8 cellular contexts compared by ENCODE assay signal in genomic region chr11:95066721-95067041, GRCh38. TPM values are rescaled to one million over a fixed set of nuclear protein-coding genes. Genes with fewer than 3 reads are reported as not detected.
DNase-seq lines count a peak whose midpoint lies in the region; ATAC-seq, FAIRE-seq and TF ChIP-seq lines count a peak whose summit lies in the region.

Gene SRSF8, plus strand, starts transcription at chr11:95066919. Its CDS starts 308 bp downstream, at chr11:95067227.

- peak within 1 kb of the TSS; percentile 92 for H3K4ac ChIP-seq in IMR-90 (ENCODE audit: low read depth, low read length)

- peak within 1 kb of the TSS; percentile 63 for H3K56ac ChIP-seq in IMR-90 (ENCODE audit: extremely low read depth, insufficient read depth, low read length)

- no peak for FAIRE-seq in D721Med (lab: Jason Lieb, UNC)

- no peaks in the 10 kb centered on the region for H3K36me3 ChIP-seq in GM06990 (ENCODE audit: control insufficient read depth, insufficient read depth, low read length)
- H3K36me3 ChIP-seq in IMR-90 (ENCODE audit: control insufficient read depth, insufficient read depth, low read length), result no peaks in the 10 kb centered on the region
- H3K36me3 ChIP-seq in iPS DF 6.9 (ENCODE audit: control insufficient read depth, insufficient read depth, low read length), result no peaks in the 10 kb centered on the region
- H3K36me3 ChIP-seq in smooth muscle cell (ENCODE audit: low read depth), result no peaks in the 10 kb centered on the region

- H3K27ac Mint-ChIP-seq in activated naive CD8-positive, alpha-beta T cell treated with anti-CD3 and anti-CD28 coated beads, Interleukin-2, amount 10 ng/mL, durations not matched to agents 7 days and 5 days, result peak within 1 kb of the TSS; percentile 92

- H4K20me1 ChIP-seq in IMR-90 (ENCODE audit: insufficient read depth, low read length), result no peaks in the 10 kb centered on the region
- H4K20me1 ChIP-seq in smooth muscle cell (ENCODE audit: low read depth), result peaks cover 7% of the 10 kb centered on the region

- TF ChIP-seq POLR2A in IMR-90 (IDR thresholded peaks at IDR 0.05; ENCODE audit: low read depth, low read length), result no peak

- no peaks in the 10 kb centered on the region for H3K4me1 ChIP-seq in IMR-90 (ENCODE audit: control insufficient read depth, insufficient read depth, low read length)
- H3K4me1 ChIP-seq in iPS DF 6.9 (ENCODE audit: control insufficient read depth, insufficient read depth, low read length), result no peaks in the 10 kb centered on the region
- H3K4me1 ChIP-seq in smooth muscle cell (ENCODE audit: low read depth), result peaks cover 15% of the 10 kb centered on the region

- H3K18ac ChIP-seq in IMR-90 (ENCODE audit: low read depth, low read length), result peak within 1 kb of the TSS; percentile 64

- peak; percentile 42 for ATAC-seq in GM21529 (IDR thresholded peaks at IDR 0.05; ENCODE audit: unreplicated experiment)
- peak; percentile 5; the same call in 1 of the 2 replicates for ATAC-seq in IMR-90 (ENCODE audit: low read depth)
- peak; percentile 6 for ATAC-seq in activated naive CD8-positive, alpha-beta T cell treated with anti-CD3 and anti-CD28 coated beads, Interleukin-2, amount 10 ng/mL, durations not matched to agents 7 days and 5 days (ENCODE audit: low read depth)

- H2AFZ ChIP-seq in IMR-90 (replicated peaks; ENCODE audit: low read length, poor library complexity), result peak within 1 kb of the TSS; percentile 99
- peak within 1 kb of the TSS; percentile 84 for H2AFZ ChIP-seq in smooth muscle cell (ENCODE audit: low read depth)

- POLR2A ChIA-PET in IMR-90 (lab: Charles Lee; ENCODE audit: unreplicated experiment), result no interaction called here
- POLR2A ChIA-PET in activated naive CD8-positive, alpha-beta T cell treated with anti-CD3 and anti-CD28 coated beads, Interleukin-2, amount 10 ng/mL, durations not matched to agents 7 days and 5 days (lab: Charles Lee), result interaction anchor here (0.6 to 4.4 kb wide), 13 partner anchors 21 to 1323 kb away, joined by 3 to 152 read pairs (median 8); partner anchors contain the start of genes ANKRD49, CCDC82, CEP57 and CWC15

- TF ChIP-seq CTCF in GM06990 (IDR thresholded peaks at IDR 0.05; ENCODE audit: insufficient read depth, low read length, poor library complexity, severe bottlenecking) (no peak), IMR-90 (conservative IDR thresholded peaks at IDR 0.05; ENCODE audit: low read depth, low read length) (no peak), smooth muscle cell (IDR thresholded peaks at IDR 0.05; ENCODE audit: borderline replicate concordance, insufficient read depth, poor library complexity, severe bottlenecking) (no peak), D721Med (IDR thresholded peaks at IDR 0.05; ENCODE audit: insufficient read depth, missing control alignments) (no peak)

- CTCF ChIA-PET in IMR-90 (lab: Yijun Ruan, JAX), result interaction anchor here (0.9 to 1.8 kb wide), 8 partner anchors 9 to 640 kb away, joined by 3 to 16 read pairs (median 3); no protein-coding TSS in a partner anchor

- peaks cover 15% of the 10 kb centered on the region for H3K4me1 Mint-ChIP-seq in activated naive CD8-positive, alpha-beta T cell treated with anti-CD3 and anti-CD28 coated beads, Interleukin-2, amount 10 ng/mL, durations not matched to agents 7 days and 5 days

- dilution Hi-C loops in IMR-90 (cut with HindIII; ENCODE audit: low sequenced_read_pairs, unreplicated experiment), result no loop called here

- peak within 1 kb of the TSS; percentile 91 for H2BK5ac ChIP-seq in IMR-90 (ENCODE audit: low read depth, low read length, poor library complexity, severe bottlenecking)

- H3K4me3 ChIP-seq in GM06990 (replicated peaks; ENCODE audit: low read depth, low read length) (peak within 1 kb of the TSS; percentile 94), IMR-90 (ENCODE audit: insufficient read depth, low read depth, low read length) (peak within 1 kb of the TSS; percentile 91), iPS DF 6.9 (ENCODE audit: low read length) (peak within 1 kb of the TSS; percentile 57), smooth muscle cell (peak within 1 kb of the TSS; percentile 82)

- H3K14ac ChIP-seq in IMR-90 (replicated peaks; ENCODE audit: low read depth, low read length), result peak within 1 kb of the TSS; percentile 96

- peak within 1 kb of the TSS; percentile 88 for H3K4me3 Mint-ChIP-seq in activated naive CD8-positive, alpha-beta T cell treated with anti-CD3 and anti-CD28 coated beads, Interleukin-2, amount 10 ng/mL, durations not matched to agents 7 days and 5 days

- H3F3A ChIP-seq in smooth muscle cell (ENCODE audit: low read depth), result peaks cover 5% of the 10 kb centered on the region

- H4K8ac ChIP-seq in IMR-90 (ENCODE audit: low read depth in 2 of 2, low read length in 2 of 2), result peak within 1 kb of the TSS; percentile 86 to 91

- intact Hi-C loops in IMR-90 (cut with micrococcal nuclease), result loop anchor here (5.0 kb wide), 3 partner anchors 94 to 1361 kb away; partner anchors contain the start of genes CWC15 and KDM4D

- peak within 1 kb of the TSS; percentile 74 for H2BK120ac ChIP-seq in IMR-90 (ENCODE audit: low read depth, low read length)

- peak within 1 kb of the TSS; percentile 57 for H4K91ac ChIP-seq in IMR-90 (ENCODE audit: insufficient read depth, low read depth, low read length)

- H3K9ac ChIP-seq in IMR-90 (ENCODE audit: low read depth, low read length) (peak within 1 kb of the TSS; percentile 93), smooth muscle cell (ENCODE audit: low read depth) (peak within 1 kb of the TSS; percentile 79)

- no peaks in the 10 kb centered on the region for H3K27me3 ChIP-seq in GM06990 (replicated peaks; ENCODE audit: control insufficient read depth, insufficient read depth, low read length)
- H3K27me3 ChIP-seq in IMR-90 (ENCODE audit: control insufficient read depth, insufficient read depth, low read length), result no peaks in the 10 kb centered on the region
- no peaks in the 10 kb centered on the region for H3K27me3 ChIP-seq in iPS DF 6.9 (ENCODE audit: control insufficient read depth, insufficient read depth, low read length)
- H3K27me3 ChIP-seq in smooth muscle cell (ENCODE audit: low read depth), result no peaks in the 10 kb centered on the region

- no peak for TF ChIP-seq RAD21 in IMR-90 (IDR thresholded peaks at IDR 0.05; ENCODE audit: low read length)

- peak within 1 kb of the TSS; percentile 88 for H2AK9ac ChIP-seq in IMR-90 (replicated peaks; ENCODE audit: low read depth, low read length, poor library complexity)

- H3K27me3 Mint-ChIP-seq in activated naive CD8-positive, alpha-beta T cell treated with anti-CD3 and anti-CD28 coated beads, Interleukin-2, amount 10 ng/mL, durations not matched to agents 7 days and 5 days, result peaks cover 13% of the 10 kb centered on the region

- WGBS in IMR-90 (ENCODE audit: extremely low coverage in 2 of 2, insufficient read length in 1 of 2), 2 experiments, result no CpG with 5 or more reads among the region's 4 CpGs
- no CpG with 5 or more reads among the region's 4 CpGs for WGBS in iPS DF 6.9 (ENCODE audit: insufficient coverage, insufficient read length)
- 2% methylated on average over 4 of the region's 4 CpGs for WGBS in smooth muscle cell (ENCODE audit: low lambda C conversion rate)

- H3K27ac ChIP-seq in IMR-90 (ENCODE audit: insufficient read depth, low read length), result peak within 1 kb of the TSS; percentile 85
- H3K27ac ChIP-seq in iPS DF 6.9 (ENCODE audit: low read length), result no peak within 1 kb of the TSS
- H3K27ac ChIP-seq in smooth muscle cell (ENCODE audit: low read depth), result peak within 1 kb of the TSS; percentile 66

- no peaks in the 10 kb centered on the region for H3K9me3 Mint-ChIP-seq in activated naive CD8-positive, alpha-beta T cell treated with anti-CD3 and anti-CD28 coated beads, Interleukin-2, amount 10 ng/mL, durations not matched to agents 7 days and 5 days

- H3K4me2 ChIP-seq in IMR-90 (ENCODE audit: low read depth, low read length), result peak within 1 kb of the TSS; percentile 98
- H3K4me2 ChIP-seq in smooth muscle cell, result peak within 1 kb of the TSS; percentile 93

- no peaks in the 10 kb centered on the region for H3K9me3 ChIP-seq in IMR-90 (ENCODE audit: control insufficient read depth, insufficient read depth, low read length)
- no peaks in the 10 kb centered on the region for H3K9me3 ChIP-seq in iPS DF 6.9 (ENCODE audit: control insufficient read depth, insufficient read depth, low read length)
- no peaks in the 10 kb centered on the region for H3K9me3 ChIP-seq in smooth muscle cell (replicated peaks; ENCODE audit: low read depth)

- 0 out of 2 replicates have a peak within 1 kb of the TSS, but pooled peaks have one; percentile 9 for H2BK20ac ChIP-seq in IMR-90 (ENCODE audit: low read depth, low read length)

- H3K79me1 ChIP-seq in IMR-90 (ENCODE audit: low read depth in 1 of 2, low read length in 2 of 2), result peaks cover 9 to 22% of the 10 kb centered on the region in 2 experiments; a peak in 2 of 4 replicates

- H3K36me3 Mint-ChIP-seq in activated naive CD8-positive, alpha-beta T cell treated with anti-CD3 and anti-CD28 coated beads, Interleukin-2, amount 10 ng/mL, durations not matched to agents 7 days and 5 days, result peaks cover 9% of the 10 kb centered on the region

- peak within 1 kb of the TSS; percentile 93 for H3K23ac ChIP-seq in IMR-90 (ENCODE audit: low read depth, low read length)

- no peak within 1 kb of the TSS; the same call in 1 of the 2 replicates for H2AK5ac ChIP-seq in IMR-90 (ENCODE audit: low read depth, low read length)

- peak within 1 kb of the TSS; percentile 57; the same call in 1 of the 3 replicates for H2BK15ac ChIP-seq in IMR-90 (ENCODE audit: low read depth, low read length)

- H3K9me1 ChIP-seq in IMR-90 (ENCODE audit: insufficient read depth, low read length), result no peaks in the 10 kb centered on the region

- no peak for DNase-seq in GM06990 (ENCODE audit: extremely low read depth, insufficient read length)
- no peak for DNase-seq in IMR-90
- DNase-seq in activated naive CD8-positive, alpha-beta T cell treated with anti-CD3 and anti-CD28 coated beads, Interleukin-2, amount 10 ng/mL, durations not matched to agents 7 days and 5 days, result no peak
- DNase-seq in iPS DF 6.9 (ENCODE audit: low read depth, low spot score), result no peak
- no peak for DNase-seq in smooth muscle cell (lab: John Stamatoyannopoulos, UW; ENCODE audit: unreplicated experiment)
- DNase-seq in D721Med (ENCODE audit: insufficient read length, low spot score), result no peak
- DNase-seq in stimulated activated CD4-positive, alpha-beta T cell treated with anti-CD3 and anti-CD28 coated beads, Interleukin-4, amount 100 ng/mL, for 1 hour, result no peak

- BruUV-seq in IMR-90 (replicated peaks; lab: Mats Ljungman, UMichigan), result no TSS peak

- in situ Hi-C loops in IMR-90 (cut with MboI; ENCODE audit: low sequenced_read_pairs), result loop anchor here (25.0 kb wide), 1 partner anchor 1371 kb away; no protein-coding TSS in a partner anchor

- H4K5ac ChIP-seq in IMR-90 (ENCODE audit: low read depth, low read length), result peak within 1 kb of the TSS; percentile 94

- H3K79me2 ChIP-seq in smooth muscle cell (ENCODE audit: low read depth), result peaks cover 42% of the 10 kb centered on the region

RNA-seq across cellular contexts. Expression of gene SRSF8, which starts in this region (rescaled TPM):
- 3.4 and 4.4 TPM in 2 replicates for total RNA-seq in IMR-90 (2012; rRNA removed)
- 11.3 and 14.3 TPM in 2 replicates for polyA plus RNA-seq in IMR-90 (2012; rRNA removed)
- polyA plus RNA-seq in IMR-90 (2012; cell fraction: cytosol; rRNA removed), result 5.6 and 7.5 TPM in 2 replicates
- polyA plus RNA-seq in IMR-90 (2012; cell fraction: nucleus; rRNA removed; ENCODE audit: low replicate concordance), result 3.0 and 6.5 TPM in 2 replicates
- 10 to 100 TPM; 45.1 to 55.8 TPM for total RNA-seq in activated naive CD8-positive, alpha-beta T cell treated with anti-CD3 and anti-CD28 coated beads, Interleukin-2, amount 10 ng/mL, durations not matched to agents 7 days and 5 days
- 39.9 and 43.5 TPM in 2 replicates for total RNA-seq in smooth muscle cell
- 40.5 and 50.6 TPM in 2 replicates for polyA plus RNA-seq in smooth muscle cell
